In genomic region chr1:5620997-5621396, GRCh38 we compare ENCODE assay signal across 8 cellular contexts.
A peak's percentile ranks its signal among the peaks of the same experiment; 100 is the strongest.
DNase-seq lines count a peak whose midpoint lies in the region; ATAC-seq lines count a peak whose summit lies in the region.

No MANE protein-coding gene starts in this region.

- ATAC-seq in esophagus mucosa (peak; percentile 58), sciatic nerve (peak; percentile 59), GM21447 (IDR thresholded peaks at IDR 0.05; ENCODE audit: unreplicated experiment) (no peak)

- DNase-seq in DMS53 (lab: John Stamatoyannopoulos, UW) (peak; percentile 21), DMS53 treated with DMSO at 0.1 percent for 48 hours (lab: John Stamatoyannopoulos, UW; ENCODE audit: unreplicated experiment) (no peak), NCI-H69 (lab: John Stamatoyannopoulos, UW) (peak; percentile 1), sciatic nerve (ENCODE audit: low spot score) (no peak), SIG-M5 (lab: John Stamatoyannopoulos, UW) (no peak)
- DNase-seq in activated CD4-positive, alpha-beta T cell treated with anti-CD3 and anti-CD28 coated beads for 48 hours, result no peak

- intact Hi-C loops in sciatic nerve (cut with DNase I), result no loop called here

Comparison
In these comparisons a context has a peak if more than half of its experiments do, and no peak if none do; other contexts are left out.
1. DNase-seq: peak in DMS53 (single experiment) and NCI-H69 (single experiment); none in DMS53 treated with DMSO at 0.1 percent for 48 hours (single experiment), sciatic nerve (single experiment), SIG-M5 (single experiment) and activated CD4-positive, alpha-beta T cell treated with anti-CD3 and anti-CD28 coated beads for 48 hours (single experiment).